ENCODE assay signal across 20 cellular contexts in genomic region chr4:140906984-140907962, GRCh38.
"Had no signal": no experiment of that assay in that cellular context is flagged by ENCODE, and none has a peak within 500 bp of the region (broad histone marks: within the 10 kb centered on the region; RNA-seq: fewer than 3 reads in every experiment).

No MANE protein-coding gene starts in this region.

- H3K4me2 ChIP-seq: hepatocyte had no signal

- H2AFZ ChIP-seq: hepatocyte had no signal

- ATAC-seq: effector memory CD8-positive, alpha-beta T cell; foreskin keratinocyte; naive thymus-derived CD4-positive, alpha-beta T cell; pancreas; right lobe of liver; stimulated activated naive B cell treated with anti-CD40 and anti-IgM and Interleukin-4, amounts not matched to agents 10 μg/mL and 1 μg/mL and 100 μg/mL, for 72 hours; stimulated activated naive CD8-positive, alpha-beta T cell treated with anti-CD3 and anti-CD28 coated beads, Interleukin-15, amount 100 ng/mL, for 72 hours; upper lobe of right lung had no signal

- DNase-seq: effector memory CD8-positive, alpha-beta T cell; esophagus squamous epithelium; foreskin keratinocyte; kidney; left cardiac atrium; mesendoderm; naive thymus-derived CD4-positive, alpha-beta T cell; pancreas; right lobe of liver; spleen; stimulated activated CD4-positive, alpha-beta T cell treated with anti-CD3 and anti-CD28 coated beads, Interleukin-15, amount 100 ng/mL, for 24 hours; stimulated activated CD4-positive, alpha-beta T cell treated with anti-CD3 and anti-CD28 coated beads, Interleukin-1b, Interleukin-23, amount 100 ng/mL, for 48 hours; stimulated activated CD4-positive, alpha-beta T cell treated with anti-CD3 and anti-CD28 coated beads, Interleukin-4, amount 100 ng/mL, for 24 hours; stimulated activated naive B cell treated with anti-CD40 and anti-IgM and Interleukin-4, amounts not matched to agents 10 μg/mL and 1 μg/mL and 100 μg/mL, for 72 hours; stimulated activated naive CD8-positive, alpha-beta T cell treated with anti-CD3 and anti-CD28 coated beads, Interleukin-15, amount 100 ng/mL, for 72 hours; testis; upper lobe of right lung had no signal

- H3K79me2 ChIP-seq: hepatocyte had no signal

- FAIRE-seq: colon, kidney, pancreas had no signal

- H3K36me3 ChIP-seq: esophagus squamous epithelium, pancreas, right lobe of liver, upper lobe of right lung had no signal

- H3K27ac ChIP-seq: esophagus squamous epithelium, foreskin keratinocyte, hepatocyte, pancreas, right lobe of liver, spleen, testis, tibial nerve, upper lobe of right lung had no signal

- H3K27me3 ChIP-seq: esophagus squamous epithelium, hepatocyte, pancreas, right lobe of liver, spleen, testis, tibial nerve, upper lobe of right lung had no signal

- H3K9me3 ChIP-seq: esophagus squamous epithelium, pancreas, right lobe of liver, spleen, testis, tibial nerve, upper lobe of right lung had no signal

- H3K4me3 ChIP-seq: esophagus squamous epithelium, hepatocyte, pancreas, right lobe of liver, spleen, testis, tibial nerve, upper lobe of right lung had no signal

- H3K4me1 ChIP-seq: esophagus squamous epithelium, foreskin keratinocyte, pancreas, right lobe of liver, upper lobe of right lung had no signal
